10 cellular contexts compared by ENCODE assay signal in genomic region chr20:34873583-34874093, GRCh38. TPM values are rescaled to one million over a fixed set of nuclear protein-coding genes. Genes with fewer than 3 reads are reported as not detected.
A peak's percentile ranks its signal among the peaks of the same experiment; 100 is the strongest.
DNase-seq lines count a peak whose midpoint lies in the region; ATAC-seq, FAIRE-seq and TF ChIP-seq lines count a peak whose summit lies in the region.
"Had no signal": no experiment of that assay in that cellular context is flagged by ENCODE, and none has a peak within 500 bp of the region (broad histone marks: within the 10 kb centered on the region; RNA-seq: fewer than 3 reads in every experiment).

No MANE protein-coding gene starts in this region.

- TF ChIP-seq EP300 in H1 (IDR thresholded peaks at IDR 0.05; ENCODE audit: borderline replicate concordance in 1 of 2, low read depth in 2 of 2, low read length in 2 of 2) = no peak

- H3K56ac ChIP-seq in H1 (replicated peaks; ENCODE audit: insufficient read length, low read depth, low read length) = no peak overlapping the region

- H3K9me2 ChIP-seq in OCI-LY1 (ENCODE audit: low read depth, low read length) = no peaks in the 10 kb centered on the region

- no peak overlapping the region for H2BK120ac ChIP-seq in H1 (replicated peaks; ENCODE audit: low read depth, low read length)

- H4K5ac ChIP-seq in H1 (ENCODE audit: insufficient read length, low read depth, low read length) = no peak overlapping the region

- no peak overlapping the region for H2AK5ac ChIP-seq in H1 (ENCODE audit: low read depth, low read length)

- FAIRE-seq in H1 (lab: Jason Lieb, UNC) = no peak

- CTCF ChIA-PET in H1 (lab: Charles Lee; ENCODE audit: partially characterized antibody) = interaction anchor here (0.5 to 6.6 kb wide), 31 partner anchors 9 to 435 kb away, joined by 3 to 64 read pairs (median 5); partner anchors contain the start of genes GSS and MYH7B

- peak overlapping the region; percentile 64; the same call in 1 of the 2 replicates for H3K9ac ChIP-seq in DND-41 (ENCODE audit: low read depth, low read length)
- H3K9ac ChIP-seq in OCI-LY1 (ENCODE audit: low read length) = peak overlapping the region; percentile 45; the same call in 1 of the 2 replicates
- H3K9ac ChIP-seq in H1 (replicated peaks in 1 of 4; ENCODE audit: extremely low read depth in 1 of 4, low read depth in 3 of 4, low read length in 3 of 4) = no peak overlapping the region

- H3K36me3 ChIP-seq in DND-41 (ENCODE audit: insufficient read depth, low read length) = no peaks in the 10 kb centered on the region
- H3K36me3 ChIP-seq in OCI-LY1 (ENCODE audit: insufficient read depth, low read length) = no peaks in the 10 kb centered on the region
- peaks cover 0 to 2% (median 0%) of the 10 kb centered on the region in 4 experiments; a peak in 1 of 8 replicates for H3K36me3 ChIP-seq in H1 (ENCODE audit: control insufficient read depth in 2 of 4, insufficient read depth in 4 of 4, low read length in 3 of 4)
- H3K36me3 ChIP-seq in mucosa of descending colon (ENCODE audit: low read depth) = no peaks in the 10 kb centered on the region
- H3K36me3 ChIP-seq: spleen had no signal

- TF ChIP-seq CTCF in DND-41 (IDR thresholded peaks at IDR 0.05; ENCODE audit: borderline replicate concordance, extremely low read depth, low read length, poor library complexity, severe bottlenecking) (no peak), OCI-LY1 (IDR thresholded peaks at IDR 0.05; ENCODE audit: low read length) (no peak), H1 (IDR thresholded peaks at IDR 0.05; ENCODE audit: control extremely low read depth in 1 of 3, insufficient read depth in 1 of 3, low read depth in 1 of 3, low read length in 3 of 3) (no peak), progenitor cell of endocrine pancreas (IDR thresholded peaks at IDR 0.05; ENCODE audit: unreplicated experiment) (no peak), mucosa of descending colon (IDR thresholded peaks at IDR 0.05) (no peak), GM13977 (IDR thresholded peaks at IDR 0.05; ENCODE audit: extremely low read depth, insufficient read depth, missing control alignments) (no peak)

- H3K36me3 Mint-ChIP-seq in progenitor cell of endocrine pancreas (ENCODE audit: insufficient read depth) = peaks cover 1% of the 10 kb centered on the region

- H3K27me3 ChIP-seq in DND-41 (ENCODE audit: insufficient read depth, low read length, poor library complexity) = peaks cover 7% of the 10 kb centered on the region
- H3K27me3 ChIP-seq in OCI-LY1 (ENCODE audit: insufficient read depth, low read length) = no peaks in the 10 kb centered on the region
- H3K27me3 ChIP-seq in H1 (replicated peaks in 1 of 4; ENCODE audit: control insufficient read depth in 3 of 4, extremely low read depth in 1 of 4, insufficient read depth in 3 of 4, low read length in 3 of 4) = peaks cover 0 to 17% (median 13%) of the 10 kb centered on the region in 4 experiments; a peak in 6 of 7 replicates
- H3K27me3 ChIP-seq: spleen had no signal

- no peak overlapping the region for H2BK20ac ChIP-seq in H1 (ENCODE audit: low read length)

- peak overlapping the region; percentile 80 for H3K4me3 Mint-ChIP-seq in progenitor cell of endocrine pancreas (ENCODE audit: low read depth)

- H3K27ac ChIP-seq in DND-41 (ENCODE audit: low read length) = no peak overlapping the region
- no peak overlapping the region for H3K27ac ChIP-seq in OCI-LY1 (ENCODE audit: low read depth, low read length, poor library complexity, severe bottlenecking)
- H3K27ac ChIP-seq in H1 (ENCODE audit: low read depth, low read length) = no peak overlapping the region
- H3K27ac ChIP-seq: HL-60 had no signal

- H3K14ac ChIP-seq in H1 (ENCODE audit: insufficient read length) = no peak overlapping the region

- peaks cover 14% of the 10 kb centered on the region for H3K23me2 ChIP-seq in H1 (ENCODE audit: low read depth, low read length)

- H3K4me2 ChIP-seq in DND-41 (ENCODE audit: insufficient read depth, low read length) = peak overlapping the region; percentile 91
- peak overlapping the region; percentile 67 for H3K4me2 ChIP-seq in OCI-LY1 (ENCODE audit: low read length)
- peak overlapping the region; percentile 92 to 95; a peak in 3 of 4 replicates for H3K4me2 ChIP-seq in H1 (ENCODE audit: insufficient read depth in 1 of 2, low read depth in 2 of 2, low read length in 2 of 2)

- WGBS in H1 (ENCODE audit: extremely low coverage in 1 of 2, insufficient coverage in 1 of 2, insufficient read length in 1 of 2, insufficient replicate concordance in 2 of 2, low coverage in 1 of 2, low lambda C conversion rate in 2 of 2, missing lambda C conversion rate in 1 of 2), 2 experiments = 82% methylated on average over 3 of the region's 3 CpGs; no CpG with 5 or more reads in 1 of the 2 experiments

- intact Hi-C loops in mucosa of descending colon (cut with DNase I, micrococcal nuclease) = loop anchor here (2.0 to 5.0 kb wide), 2 partner anchors 81 to 219 kb away; partner anchors contain the start of genes GSS (in 1 of the 2), MYH7B (in 1 of the 2) and TRPC4AP (in 1 of the 2)

- DNase-seq in DND-41 = no peak
- DNase-seq in H1 (ENCODE audit: low read depth in 1 of 2, low spot score in 2 of 2) = no peak
- DNase-seq in progenitor cell of endocrine pancreas (ENCODE audit: low spot score, unreplicated experiment) = no peak
- no peak for DNase-seq in mucosa of descending colon
- DNase-seq in G401 (ENCODE audit: low spot score) = no peak
- DNase-seq in GM13977 (ENCODE audit: low spot score) = no peak
- DNase-seq: spleen had no signal

- peaks cover 28% of the 10 kb centered on the region for H3K27me3 Mint-ChIP-seq in progenitor cell of endocrine pancreas

- no peak overlapping the region for H2BK12ac ChIP-seq in H1 (ENCODE audit: low read depth, low read length)

- no peaks in the 10 kb centered on the region; the same call in 1 of the 2 replicates for H3K79me1 ChIP-seq in H1 (ENCODE audit: low read depth, low read length)

- H2AFZ ChIP-seq in DND-41 (ENCODE audit: low read depth, low read length) (no peak overlapping the region; the same call in 1 of the 2 replicates), OCI-LY1 (ENCODE audit: low read length) (no peak overlapping the region), H1 (ENCODE audit: low read length) (no peak overlapping the region; the same call in 1 of the 2 replicates)

- H3K79me2 ChIP-seq in DND-41 (ENCODE audit: insufficient read depth, low read length) = peaks cover 26% of the 10 kb centered on the region
- H3K79me2 ChIP-seq in OCI-LY1 (ENCODE audit: insufficient read depth, low read length) = no peaks in the 10 kb centered on the region
- peaks cover 0 to 11% of the 10 kb centered on the region in 2 experiments; a peak in 1 of 4 replicates for H3K79me2 ChIP-seq in H1 (ENCODE audit: control insufficient read depth in 1 of 2, insufficient read depth in 2 of 2, low read length in 2 of 2)

- H4K91ac ChIP-seq in H1 (replicated peaks; ENCODE audit: insufficient read length, low read length) = no peak overlapping the region

- peaks cover 32% of the 10 kb centered on the region for H3K4me1 Mint-ChIP-seq in progenitor cell of endocrine pancreas (ENCODE audit: low read depth)

- no peak overlapping the region for H2BK15ac ChIP-seq in H1 (ENCODE audit: low read length)

- ATAC-seq in DND-41 (ENCODE audit: insufficient read depth, low read depth) (no peak), mucosa of descending colon (no peak), GM18870 (IDR thresholded peaks at IDR 0.05; ENCODE audit: unreplicated experiment) (no peak)

- no peak for TF ChIP-seq RAD21 in H1 (IDR thresholded peaks at IDR 0.05 in 1 of 2, conservative IDR thresholded peaks at IDR 0.05 in 1 of 2; ENCODE audit: low read depth in 2 of 2, low read length in 2 of 2)

- in situ Hi-C loops in G401 (cut with HindIII; ENCODE audit: low sequenced_read_pairs) (no loop called here), GM13977 (cut with MboI; ENCODE audit: low pct_unique_long_range_greater_than_20kb, low sequenced_read_pairs, unreplicated experiment) (loop anchor here (25.0 kb wide), 1 partner anchor 339 kb away; no protein-coding TSS in a partner anchor)

- no peaks in the 10 kb centered on the region for H3K9me3 Mint-ChIP-seq in progenitor cell of endocrine pancreas (ENCODE audit: low read depth)

- no peaks in the 10 kb centered on the region for H3F3A ChIP-seq in OCI-LY1 (ENCODE audit: insufficient read depth, low read length)

- POLR2A ChIA-PET in H1 (lab: Charles Lee; ENCODE audit: partially characterized antibody) = interaction anchor here (1.0 to 2.2 kb wide), 3 partner anchors 30 to 393 kb away, joined by 3 to 8 read pairs (median 4); partner anchors contain the start of genes GSS and MYH7B

- H3K4me3 ChIP-seq in DND-41 (ENCODE audit: low read depth in 1 of 2, low read length in 2 of 2) (peak overlapping the region in 1 of 2 experiments; percentile 63; a peak in 2 of 4 replicates), OCI-LY1 (ENCODE audit: low read depth, low read length, poor library complexity, severe bottlenecking) (peak overlapping the region; percentile 63), H1 (ENCODE audit: extremely low read depth in 1 of 4, insufficient read depth in 2 of 4, low read depth in 3 of 4, low read length in 4 of 4) (peak overlapping the region in 3 of 4 experiments; percentile 73 to 88 (median 76); a peak in 2 of 8 replicates), mucosa of descending colon (no peak overlapping the region)

- no peaks in the 10 kb centered on the region for H4K20me1 ChIP-seq in DND-41 (ENCODE audit: insufficient read depth, low read length)
- no peaks in the 10 kb centered on the region for H4K20me1 ChIP-seq in OCI-LY1 (ENCODE audit: insufficient read depth, low read length)
- peaks cover 0 to 2% of the 10 kb centered on the region in 2 experiments for H4K20me1 ChIP-seq in H1 (replicated peaks in 1 of 2; ENCODE audit: control insufficient read depth in 1 of 2, insufficient read depth in 2 of 2, low read length in 2 of 2)

- no peak overlapping the region for H2BK5ac ChIP-seq in H1 (ENCODE audit: low read depth, low read length)

- no peaks in the 10 kb centered on the region for H3K9me3 ChIP-seq in DND-41 (ENCODE audit: insufficient read depth, low read length, severe bottlenecking)
- no peaks in the 10 kb centered on the region for H3K9me3 ChIP-seq in OCI-LY1 (ENCODE audit: low read length)
- no peaks in the 10 kb centered on the region for H3K9me3 ChIP-seq in H1 (ENCODE audit: insufficient read depth in 2 of 2, low read depth in 1 of 2, low read length in 1 of 2)
- no peaks in the 10 kb centered on the region for H3K9me3 ChIP-seq in mucosa of descending colon
- H3K9me3 ChIP-seq: spleen had no signal

- no peak overlapping the region for H4K8ac ChIP-seq in H1 (ENCODE audit: extremely low read depth, insufficient read depth, low read length)

- H3K4me1 ChIP-seq in DND-41 (ENCODE audit: insufficient read depth, low read length) (peaks cover 61% of the 10 kb centered on the region), OCI-LY1 (ENCODE audit: insufficient read depth, low read length, severe bottlenecking) (peaks cover 31% of the 10 kb centered on the region), H1 (replicated peaks in 1 of 4; ENCODE audit: control insufficient read depth in 3 of 4, insufficient read depth in 4 of 4, low read length in 3 of 4) (peaks cover 0 to 10% (median 5%) of the 10 kb centered on the region in 4 experiments; a peak in 4 of 7 replicates), mucosa of descending colon (ENCODE audit: low read depth) (peaks cover 30% of the 10 kb centered on the region)

- no peak overlapping the region for H3K18ac ChIP-seq in H1 (ENCODE audit: extremely low read depth, low read length)

- H3K27ac Mint-ChIP-seq in progenitor cell of endocrine pancreas = no peak overlapping the region

- H3K4ac ChIP-seq in H1 (replicated peaks; ENCODE audit: insufficient read length, low read depth, low read length) = no peak overlapping the region

- no peak for TF ChIP-seq POLR2A in H1 (IDR thresholded peaks at IDR 0.05; ENCODE audit: control extremely low read depth in 1 of 2, low read depth in 2 of 2, low read length in 2 of 2)

- no peak overlapping the region for H3K23ac ChIP-seq in H1 (ENCODE audit: insufficient read length)

RNA-seq across cellular contexts. Expression of gene GGT7, which starts 1.0 kb away (rescaled TPM):
- 24.1 and 25.5 TPM in 2 replicates for total RNA-seq in H1 (2021; fragmentation: NEBNext Ultra II Directional; extraction: Animal tissue kit (Norgen Biotek cat#: 25700))
- 20.2 and 31.7 TPM in 2 replicates for polyA plus RNA-seq in H1 (2011; rRNA removed)
- polyA plus RNA-seq in H1 (2011; cell fraction: cytosol; rRNA removed) = 24.9 TPM
- polyA plus RNA-seq in H1 (2011; cell fraction: nucleus; rRNA removed) = 101 TPM
- polyA plus RNA-seq in H1 (2012, experiment 1 of 2) = 19.1 to 27.2 TPM (median 23.1 TPM) in 4 replicates
- polyA plus RNA-seq in H1 (2012, experiment 2 of 2) = 16.7 TPM
- 24.4 TPM for polyA plus RNA-seq in H1 (2013, experiment 1 of 2)
- 22.6 TPM for polyA plus RNA-seq in H1 (2013, experiment 2 of 2)
- 12.1 and 13.8 TPM in 2 replicates for polyA minus RNA-seq in H1 (2011; rRNA and poly(A)+ RNA removed)
- polyA minus RNA-seq in H1 (2011; cell fraction: cytosol; rRNA and poly(A)+ RNA removed) = 14.4 TPM
- polyA minus RNA-seq in H1 (2011; cell fraction: nucleus; rRNA and poly(A)+ RNA removed) = 27.7 TPM
- 58.4 and 59.1 TPM in 2 replicates for total RNA-seq in progenitor cell of endocrine pancreas
- 10 to 100 TPM; 14.4 to 24.6 (median 20.3) TPM for total RNA-seq in mucosa of descending colon
- 11.2 and 13.8 TPM in 2 replicates for total RNA-seq in G401 (2014; rRNA removed; shearing (Covaris generic))

RNA-seq across cellular contexts. Expression of gene ACSS2, which starts 2.8 kb away (rescaled TPM):
- total RNA-seq in H1 (2021; fragmentation: NEBNext Ultra II Directional; extraction: Animal tissue kit (Norgen Biotek cat#: 25700)) = 17.7 and 19.9 TPM in 2 replicates
- 23.1 and 24.2 TPM in 2 replicates for polyA plus RNA-seq in H1 (2011; rRNA removed)
- 26.3 TPM for polyA plus RNA-seq in H1 (2011; cell fraction: cytosol; rRNA removed)
- 38.7 TPM for polyA plus RNA-seq in H1 (2011; cell fraction: nucleus; rRNA removed)
- 14.4 to 21.1 TPM (median 16.5 TPM) in 4 replicates for polyA plus RNA-seq in H1 (2012, experiment 1 of 2)
- polyA plus RNA-seq in H1 (2012, experiment 2 of 2) = 30.7 TPM
- 34.9 TPM for polyA plus RNA-seq in H1 (2013, experiment 1 of 2)
- polyA plus RNA-seq in H1 (2013, experiment 2 of 2) = 35.6 TPM
- 39.1 and 51.8 TPM in 2 replicates for polyA minus RNA-seq in H1 (2011; rRNA and poly(A)+ RNA removed)
- 25.4 TPM for polyA minus RNA-seq in H1 (2011; cell fraction: cytosol; rRNA and poly(A)+ RNA removed)
- 17.2 TPM for polyA minus RNA-seq in H1 (2011; cell fraction: nucleus; rRNA and poly(A)+ RNA removed)
- total RNA-seq in progenitor cell of endocrine pancreas = 31.3 and 34.8 TPM in 2 replicates
- 100 to 1,000 TPM; 191 to 479 (median 302) TPM for total RNA-seq in mucosa of descending colon
- total RNA-seq in G401 (2014; rRNA removed; shearing (Covaris generic)) = 45.4 and 65.8 TPM in 2 replicates

RNA-seq across cellular contexts. Expression of gene NCOA6, which starts 48.2 kb away (rescaled TPM):
- total RNA-seq in H1 (2021; fragmentation: NEBNext Ultra II Directional; extraction: Animal tissue kit (Norgen Biotek cat#: 25700)) = 9.5 TPM in 2 replicates
- 8.8 and 9.0 TPM in 2 replicates for polyA plus RNA-seq in H1 (2011; rRNA removed)
- 5.9 TPM for polyA plus RNA-seq in H1 (2011; cell fraction: cytosol; rRNA removed)
- 8.7 TPM for polyA plus RNA-seq in H1 (2011; cell fraction: nucleus; rRNA removed)
- polyA plus RNA-seq in H1 (2012, experiment 1 of 2) = 8.8 to 14.8 TPM (median 11.6 TPM) in 4 replicates
- 2.8 TPM for polyA plus RNA-seq in H1 (2012, experiment 2 of 2)
- 5.5 TPM for polyA plus RNA-seq in H1 (2013, experiment 1 of 2)
- polyA plus RNA-seq in H1 (2013, experiment 2 of 2) = 5.6 TPM
- polyA minus RNA-seq in H1 (2011; rRNA and poly(A)+ RNA removed) = 10.3 and 11.1 TPM in 2 replicates
- 7.9 TPM for polyA minus RNA-seq in H1 (2011; cell fraction: cytosol; rRNA and poly(A)+ RNA removed)
- polyA minus RNA-seq in H1 (2011; cell fraction: nucleus; rRNA and poly(A)+ RNA removed) = 10.1 TPM
- total RNA-seq in progenitor cell of endocrine pancreas (75.4 and 80.7 TPM in 2 replicates), mucosa of descending colon (10 to 100 TPM; 37.8 to 47.5 (median 44.3) TPM)
- total RNA-seq in G401 (2014; rRNA removed; shearing (Covaris generic)) = 3.1 and 5.8 TPM in 2 replicates

Comparison
In these comparisons a context has a peak if more than half of its experiments do, and no peak if none do; other contexts are left out.
1. H3K9ac ChIP-seq: peak in DND-41 (single experiment) and OCI-LY1 (single experiment); none in H1 (0 of 4).
2. Peak in every context shown above with its lines, with median percentiles within 50 percentile points of each other: H3K4me2 ChIP-seq.